Comparison of ENCODE assay signal across 20 cellular contexts in the genomic region with DNA sequence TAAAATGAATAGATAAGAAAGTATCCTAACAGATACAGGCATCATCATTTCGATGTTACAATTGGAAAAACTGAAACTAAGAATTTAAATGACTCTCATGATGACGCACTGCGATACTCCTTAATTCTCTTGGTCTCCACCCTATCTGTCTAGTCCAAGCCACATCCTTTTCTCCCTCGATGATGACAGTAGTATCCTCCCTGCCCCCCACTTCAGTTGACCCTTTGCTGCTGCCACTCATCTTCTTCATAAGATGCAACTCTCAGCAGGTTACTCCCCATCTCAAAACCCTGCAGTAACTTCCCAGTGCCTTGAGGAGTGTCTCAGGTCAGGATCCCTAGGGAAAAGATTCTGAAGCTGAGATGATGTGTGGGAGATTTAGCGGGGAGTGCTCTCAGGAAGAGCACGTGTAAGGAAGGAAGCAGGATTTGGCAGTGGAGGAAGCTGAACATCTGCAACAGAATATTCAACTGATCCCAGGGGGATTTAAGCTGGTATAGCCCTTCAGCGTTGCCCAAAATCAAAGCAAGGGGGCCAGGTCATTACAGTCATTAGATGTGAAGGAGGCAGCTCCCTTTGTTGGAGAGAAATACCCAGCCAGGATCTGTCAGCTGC. TPM values are rescaled to one million over a fixed set of nuclear protein-coding genes. Genes with fewer than 3 reads are reported as not detected.
DNase-seq lines count a peak whose midpoint lies in the region; ATAC-seq and TF ChIP-seq lines count a peak whose summit lies in the region.
"Had no signal": no experiment of that assay in that cellular context is flagged by ENCODE, and none has a peak within 500 bp of the region (broad histone marks: within the 10 kb centered on the region; RNA-seq: fewer than 3 reads in every experiment).

No MANE protein-coding gene starts in this region.

- no peaks in the 10 kb centered on the region for H3K79me2 ChIP-seq in fibroblast of lung (ENCODE audit: control insufficient read depth, insufficient read depth, low read length)
- H3K79me2 ChIP-seq in osteoblast (ENCODE audit: insufficient read depth, low read length): no peaks in the 10 kb centered on the region

- no peaks in the 10 kb centered on the region for H3K36me3 ChIP-seq in fibroblast of lung (ENCODE audit: control insufficient read depth, insufficient read depth, low read length)
- no peaks in the 10 kb centered on the region for H3K36me3 ChIP-seq in osteoblast (ENCODE audit: insufficient read depth, low read length)
- no peaks in the 10 kb centered on the region for H3K36me3 ChIP-seq in right lobe of liver
- H3K36me3 ChIP-seq: HAP-1, prostate gland had no signal

- no peak for ATAC-seq in HG03571 (IDR thresholded peaks at IDR 0.05; ENCODE audit: unreplicated experiment)
- no peak for ATAC-seq in GM18519 (IDR thresholded peaks at IDR 0.05; ENCODE audit: low FRiP score, unreplicated experiment)
- no peak for ATAC-seq in right lobe of liver
- ATAC-seq: esophagus mucosa; left colon; stimulated activated naive CD8-positive, alpha-beta T cell treated with anti-CD3 and anti-CD28 coated beads, Interleukin-15, Interleukin-2, amounts not matched to agents 100 U/mL and 50 U/mL, for 24 hours had no signal

- H3K27ac ChIP-seq in fibroblast of lung (ENCODE audit: insufficient read depth, low read length) (peak overlapping the region; percentile 37), osteoblast (ENCODE audit: low read depth, low read length) (no peak overlapping the region), right lobe of liver (no peak overlapping the region)
- H3K27ac ChIP-seq: prostate gland, SK-N-MC had no signal

- intact Hi-C loops in right lobe of liver (cut with DNase I): no loop called here

- peak overlapping the region; percentile 2 for H3K4me2 ChIP-seq in fibroblast of lung (ENCODE audit: extremely low read depth, insufficient read depth, low read length)
- peak overlapping the region; percentile 54 for H3K4me2 ChIP-seq in osteoblast (ENCODE audit: insufficient read depth, low read length)

- no peaks in the 10 kb centered on the region for H3K27me3 ChIP-seq in fibroblast of lung (ENCODE audit: control insufficient read depth, insufficient read depth, low read length)
- H3K27me3 ChIP-seq in osteoblast (ENCODE audit: insufficient read depth, low read length): peaks cover 8% of the 10 kb centered on the region
- no peaks in the 10 kb centered on the region for H3K27me3 ChIP-seq in right lobe of liver

- peaks cover 2% of the 10 kb centered on the region for H3K4me1 ChIP-seq in fibroblast of lung (ENCODE audit: control insufficient read depth, extremely low read depth, insufficient read depth, low read length)
- peaks cover 10% of the 10 kb centered on the region for H3K4me1 ChIP-seq in osteoblast (ENCODE audit: insufficient read depth, low read length)
- H3K4me1 ChIP-seq in right lobe of liver: no peaks in the 10 kb centered on the region
- H3K4me1 ChIP-seq: HAP-1, prostate gland had no signal

- H3K9ac ChIP-seq in fibroblast of lung (ENCODE audit: insufficient read depth, low read length): no peak overlapping the region

- no peaks in the 10 kb centered on the region for H3K9me3 ChIP-seq in fibroblast of lung (ENCODE audit: control insufficient read depth, insufficient read depth, low read depth, low read length)
- H3K9me3 ChIP-seq in osteoblast (ENCODE audit: low read depth, low read length): no peaks in the 10 kb centered on the region
- H3K9me3 ChIP-seq in right lobe of liver: no peaks in the 10 kb centered on the region
- H3K9me3 ChIP-seq: Caco-2, HAP-1, prostate gland had no signal

- H4K20me1 ChIP-seq in fibroblast of lung (ENCODE audit: control insufficient read depth, extremely low read depth, insufficient read depth, low read length): no peaks in the 10 kb centered on the region
- H4K20me1 ChIP-seq in osteoblast (ENCODE audit: insufficient read depth, low read length): no peaks in the 10 kb centered on the region

- DNase-seq in AG08395 (ENCODE audit: low spot score) (peak; percentile 62), NCI-H2171 (lab: John Stamatoyannopoulos, UW) (peak; percentile 1), fibroblast of lung (ENCODE audit: low read depth in 2 of 2) (no peak), osteoblast (ENCODE audit: insufficient read length, low spot score, missing footprints) (no peak), right lobe of liver (no peak), erythroblast (lab: John Stamatoyannopoulos, UW) (no peak)
- DNase-seq: activated CD4-positive, alpha-beta T cell treated with anti-CD3 and anti-CD28 coated beads, Interleukin-2, amount 10 ng/mL, durations not matched to agents 7 days and 5 days; activated naive CD4-positive, alpha-beta T cell treated with anti-CD3 and anti-CD28 coated beads for 36 hours; Caco-2; dermis blood vessel endothelial cell; left colon; NCI-H187 treated with DMSO at 0.1 percent for 48 hours; NCI-H526; stimulated activated naive CD8-positive, alpha-beta T cell treated with anti-CD3 and anti-CD28 coated beads, Interleukin-15, Interleukin-2, amounts not matched to agents 100 U/mL and 50 U/mL, for 24 hours had no signal

- no peak overlapping the region for H3K4me3 ChIP-seq in fibroblast of lung (replicated peaks in 1 of 4; ENCODE audit: control extremely low read depth in 1 of 4, insufficient read depth in 1 of 4, low read depth in 3 of 4, low read length in 4 of 4)
- H3K4me3 ChIP-seq in osteoblast (ENCODE audit: insufficient read depth, low read length): no peak overlapping the region
- H3K4me3 ChIP-seq in right lobe of liver: no peak overlapping the region
- H3K4me3 ChIP-seq: HAP-1, prostate gland, SK-N-MC had no signal

- no peak for TF ChIP-seq POLR2A in right lobe of liver (IDR thresholded peaks at IDR 0.05)
- no peak for TF ChIP-seq POLR2A in erythroblast (IDR thresholded peaks at IDR 0.05; ENCODE audit: low read length)

- no peak overlapping the region for H2AFZ ChIP-seq in fibroblast of lung (ENCODE audit: low read length)
- H2AFZ ChIP-seq in osteoblast (ENCODE audit: low read length): no peak overlapping the region

- 46% methylated on average over 6 of the region's 7 CpGs for WGBS in right lobe of liver (ENCODE audit: insufficient coverage, low coverage, low lambda C conversion rate, missing lambda C conversion rate)

- TF ChIP-seq CTCF in fibroblast of lung (conservative IDR thresholded peaks at IDR 0.05 in 1 of 2, IDR thresholded peaks at IDR 0.05 in 1 of 2; ENCODE audit: low read depth in 1 of 2, low read length in 2 of 2): no peak
- no peak for TF ChIP-seq CTCF in osteoblast (IDR thresholded peaks at IDR 0.05; ENCODE audit: extremely low read depth, low read depth, low read length)
- TF ChIP-seq CTCF in right lobe of liver (IDR thresholded peaks at IDR 0.05): no peak

RNA-seq across cellular contexts. Expression of a gene that starts 16.1 kb away (rescaled TPM):
- total RNA-seq in fibroblast of lung (0.51 and 0.66 TPM in 2 replicates), osteoblast (1.2 and 2.2 TPM in 2 replicates), right lobe of liver (under 1 TPM in 5 of 6 experiments, not detected in 1; 0.09 to 0.31 (median 0.10) TPM)
- 0.51 and 4.9 TPM in 2 replicates for polyA plus RNA-seq in fibroblast of lung
- polyA plus RNA-seq in fibroblast of lung (2012): 0.62 and 6.6 TPM in 2 replicates
- polyA minus RNA-seq in fibroblast of lung (ENCODE audit: low replicate concordance): 0.56 and 8.0 TPM in 2 replicates
- total RNA-seq: activated CD4-positive, alpha-beta T cell treated with anti-CD3 and anti-CD28 coated beads, Interleukin-2, amount 10 ng/mL, durations not matched to agents 7 days and 5 days; activated naive CD4-positive, alpha-beta T cell treated with anti-CD3 and anti-CD28 coated beads for 36 hours had no signal

RNA-seq across cellular contexts. Expression of a gene that starts 39.7 kb away (rescaled TPM):
- total RNA-seq in fibroblast of lung: 63.2 and 73.2 TPM in 2 replicates
- 50.9 and 53.5 TPM in 2 replicates for polyA plus RNA-seq in fibroblast of lung
- polyA plus RNA-seq in fibroblast of lung (2012): 31.9 and 33.9 TPM in 2 replicates
- polyA minus RNA-seq in fibroblast of lung (ENCODE audit: low replicate concordance): 22.1 and 49.4 TPM in 2 replicates
- 46.7 and 47.4 TPM in 2 replicates for total RNA-seq in osteoblast
- 10 to 100 TPM; 13.0 to 20.4 (median 17.3) TPM for total RNA-seq in right lobe of liver

Comparison
In these comparisons a context has a peak if more than half of its experiments do, and no peak if none do; other contexts are left out.
1. DNase-seq: peak in AG08395 (single experiment) and NCI-H2171 (single experiment); none in fibroblast of lung (0 of 2), osteoblast (single experiment), right lobe of liver (0 of 3) and erythroblast (0 of 2).